Comparison of ENCODE assay signal across 1 cellular context in genomic region chr13:40580566-40581276, GRCh38.
TF ChIP-seq lines count a peak whose summit lies in the region.

No MANE protein-coding gene starts in this region.

TF ChIP-seq in GM23338, 12 proteins besides CTCF, POLR2A, EP300 and RAD21 (continued from another document):
- TF ChIP-seq ZNF462 (CRISPR knock-in tag; IDR thresholded peaks at IDR 0.05) (no peak), POLR2AphosphoS5 (IDR thresholded peaks at IDR 0.05; ENCODE audit: low read depth) (no peak)
